Comparison of ENCODE assay signal across 9 cellular contexts in the genomic region with DNA sequence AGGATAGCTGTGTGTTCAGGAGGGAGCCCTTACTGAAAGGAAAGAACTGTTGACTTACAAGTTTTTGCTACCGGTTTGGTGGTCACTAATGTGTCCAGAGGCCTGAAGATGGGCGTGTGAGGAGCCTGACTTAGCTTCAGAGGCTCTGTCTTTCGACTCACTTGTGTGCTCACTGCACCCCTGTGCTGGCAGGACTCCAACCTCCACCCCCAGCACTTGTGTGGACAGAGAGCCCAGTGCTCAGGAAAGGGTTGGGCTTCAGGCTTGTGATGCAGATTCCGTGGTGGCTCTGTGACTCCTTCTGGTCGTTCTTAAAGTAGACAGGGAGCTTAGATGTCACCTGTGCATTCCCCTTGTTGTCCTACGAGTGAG.
DNase-seq lines count a peak whose midpoint lies in the region; TF ChIP-seq lines count a peak whose summit lies in the region.
"Had no signal": no experiment of that assay in that cellular context is flagged by ENCODE, and none has a peak within 500 bp of the region (broad histone marks: within the 10 kb centered on the region; RNA-seq: fewer than 3 reads in every experiment).

No MANE protein-coding gene starts in this region.

- no peak overlapping the region for H3K4me3 Mint-ChIP-seq in immature natural killer cell

- H3K9me3 ChIP-seq in breast epithelium (no peaks in the 10 kb centered on the region), BE2C (no peaks in the 10 kb centered on the region)

- no peaks in the 10 kb centered on the region for H3K4me1 Mint-ChIP-seq in immature natural killer cell

- intact Hi-C loops in breast epithelium (cut with DNase I; ENCODE audit: low total_unique reads): no loop called here

- H3K4me3 ChIP-seq in breast epithelium (no peak overlapping the region), BE2C (ENCODE audit: low read depth, low read length) (no peak overlapping the region)

- no peaks in the 10 kb centered on the region for H3K27me3 ChIP-seq in breast epithelium
- no peaks in the 10 kb centered on the region for H3K27me3 ChIP-seq in BE2C

- peaks cover 0 to 8% of the 10 kb centered on the region in 2 donors for H3K4me1 ChIP-seq in breast epithelium
- peaks cover 12% of the 10 kb centered on the region for H3K4me1 ChIP-seq in BE2C

- peaks cover 4 to 12% (median 11%) of the 10 kb centered on the region in 3 donors for H3K36me3 Mint-ChIP-seq in immature natural killer cell

- peak overlapping the region; percentile 24 to 56 for H3K27ac ChIP-seq in breast epithelium
- peak overlapping the region; percentile 21 for H3K27ac ChIP-seq in substantia nigra (ENCODE audit: low read depth, low read length, poor library complexity, severe bottlenecking)

- no peak for TF ChIP-seq POLR2A in breast epithelium (IDR thresholded peaks at IDR 0.05)

- no peaks in the 10 kb centered on the region for H3K27me3 Mint-ChIP-seq in immature natural killer cell (ENCODE audit: low read depth in 3 of 3)

- DNase-seq in HS-27A (ENCODE audit: low read depth) (peak; percentile 52), breast epithelium (ENCODE audit: low spot score in 2 of 2) (no peak), hepatic stellate cell (ENCODE audit: low spot score) (peak; percentile 19), substantia nigra (lab: John Stamatoyannopoulos, UW) (no peak), mesenteric fat pad (ENCODE audit: low spot score) (no peak), NCI-H1105 treated with DMSO at 0.1 percent for 48 hours (lab: John Stamatoyannopoulos, UW) (no peak), BE2C (no peak), immature natural killer cell (no peak)
- DNase-seq: NCI-H1694 had no signal

- H3K27ac Mint-ChIP-seq in immature natural killer cell: no peak overlapping the region

- H3K36me3 ChIP-seq in breast epithelium: no peaks in the 10 kb centered on the region
- peaks cover 69% of the 10 kb centered on the region for H3K36me3 ChIP-seq in BE2C

- H3K9me3 Mint-ChIP-seq in immature natural killer cell: no peaks in the 10 kb centered on the region

- TF ChIP-seq CTCF in breast epithelium (IDR thresholded peaks at IDR 0.05) (no peak), BE2C (IDR thresholded peaks at IDR 0.05; ENCODE audit: low read depth, low read length) (no peak)

Comparison
In these comparisons a context has a peak if more than half of its experiments do, and no peak if none do; other contexts are left out.
1. DNase-seq: peak in HS-27A (single experiment) and hepatic stellate cell (single experiment); none in breast epithelium (0 of 2), substantia nigra (0 of 49), mesenteric fat pad (single experiment), NCI-H1105 treated with DMSO at 0.1 percent for 48 hours (single experiment), BE2C (single experiment) and immature natural killer cell (0 of 3).